ENCODE assay signal across 21 cellular contexts in genomic region chr1:28571911-28572310, GRCh38. TPM values are rescaled to one million over a fixed set of nuclear protein-coding genes. Genes with fewer than 3 reads are reported as not detected.
DNase-seq lines count a peak whose midpoint lies in the region; ATAC-seq and TF ChIP-seq lines count a peak whose summit lies in the region.
"Had no signal": no experiment of that assay in that cellular context is flagged by ENCODE, and none has a peak within 500 bp of the region (broad histone marks: within the 10 kb centered on the region; RNA-seq: fewer than 3 reads in every experiment).

No MANE protein-coding gene starts in this region.

- H3K27me3 ChIP-seq in RWPE2 (ENCODE audit: insufficient read depth, poor library complexity, severe bottlenecking) (no peaks in the 10 kb centered on the region), osteoblast (ENCODE audit: insufficient read depth, low read length) (no peaks in the 10 kb centered on the region)
- H3K27me3 ChIP-seq: BLaER1 had no signal

- peaks cover 27% of the 10 kb centered on the region for H3K36me3 Mint-ChIP-seq in T-helper 1 cell treated with Interleukin-12 subunit alpha and Interleukin-12 subunit beta and Interleukin-4 antibody, amounts not matched to agents 30 μg/mL and 1 μg/mL, for 36 hours (ENCODE audit: low read depth)
- H3K36me3 Mint-ChIP-seq in HFFc6 (ENCODE audit: low read depth): peaks cover 20% of the 10 kb centered on the region

- peak overlapping the region; percentile 34 for H3K27ac Mint-ChIP-seq in T-helper 1 cell treated with Interleukin-12 subunit alpha and Interleukin-12 subunit beta and Interleukin-4 antibody, amounts not matched to agents 30 μg/mL and 1 μg/mL, for 36 hours
- H3K27ac Mint-ChIP-seq in HFFc6: peak overlapping the region; percentile 24; the same call in 1 of the 2 replicates
- H3K27ac Mint-ChIP-seq: B cell; CD8-positive, alpha-beta T cell had no signal

- no peaks in the 10 kb centered on the region for H3K9me3 Mint-ChIP-seq in T-helper 1 cell treated with Interleukin-12 subunit alpha and Interleukin-12 subunit beta and Interleukin-4 antibody, amounts not matched to agents 30 μg/mL and 1 μg/mL, for 36 hours
- H3K9me3 Mint-ChIP-seq in HFFc6: no peaks in the 10 kb centered on the region
- H3K9me3 Mint-ChIP-seq: CD8-positive, alpha-beta T cell had no signal

- H4K20me1 ChIP-seq in osteoblast (ENCODE audit: insufficient read depth, low read length): no peaks in the 10 kb centered on the region
- H4K20me1 ChIP-seq: BLaER1 had no signal

- CTCF ChIA-PET in GM10248 (lab: Yijun Ruan, JAX): interaction anchor here (1.1 to 1.2 kb wide), 2 partner anchors 8 to 10 kb away, joined by 3 to 6 read pairs; no protein-coding TSS in a partner anchor

- no peak for ATAC-seq in RWPE2 (ENCODE audit: low read depth)
- ATAC-seq: CD8-positive, alpha-beta T cell had no signal

- no peaks in the 10 kb centered on the region for H3K9me3 ChIP-seq in RWPE2 (ENCODE audit: severe bottlenecking)
- H3K9me3 ChIP-seq in osteoblast (ENCODE audit: low read depth, low read length): no peaks in the 10 kb centered on the region
- H3K9me3 ChIP-seq: BLaER1, Caco-2 had no signal

- no peak for TF ChIP-seq POLR2A in lower leg skin (IDR thresholded peaks at IDR 0.05)

- H3K79me2 ChIP-seq in osteoblast (ENCODE audit: insufficient read depth, low read length): no peaks in the 10 kb centered on the region

- H3K36me3 ChIP-seq in RWPE2 (ENCODE audit: low read depth) (peaks cover 71% of the 10 kb centered on the region), osteoblast (ENCODE audit: insufficient read depth, low read length) (peaks cover 38% of the 10 kb centered on the region)

- peaks cover 15% of the 10 kb centered on the region for H3K4me1 ChIP-seq in RWPE2 (ENCODE audit: insufficient read depth, poor library complexity, severe bottlenecking)
- H3K4me1 ChIP-seq in osteoblast (ENCODE audit: insufficient read depth, low read length): no peaks in the 10 kb centered on the region
- H3K4me1 ChIP-seq: BLaER1, Caco-2 had no signal

- no peak overlapping the region for H2AFZ ChIP-seq in osteoblast (ENCODE audit: low read length)

- no peak for DNase-seq in T-helper 1 cell
- no peak for DNase-seq in HFFc6
- no peak for DNase-seq in RWPE2 (ENCODE audit: low spot score)
- peak; percentile 37 for DNase-seq in osteoblast (ENCODE audit: insufficient read length, low spot score, missing footprints)
- no peak for DNase-seq in lower leg skin (ENCODE audit: low spot score in 2 of 2)
- no peak for DNase-seq in DMS153 treated with DMSO at 0.1 percent for 48 hours (lab: John Stamatoyannopoulos, UW; ENCODE audit: unreplicated experiment)
- no peak for DNase-seq in GM10248 (ENCODE audit: extremely low spot score)
- DNase-seq: Caco-2; CD4-positive, CD25-positive, alpha-beta regulatory T cell; CD8-positive, alpha-beta T cell; DMS153; DMS79; EL; GDM1; GOT3; HCEC 1CT had no signal

- H3K4me3 ChIP-seq in RWPE2 (ENCODE audit: severe bottlenecking): no peak overlapping the region
- no peak overlapping the region for H3K4me3 ChIP-seq in osteoblast (ENCODE audit: insufficient read depth, low read length)
- H3K4me3 ChIP-seq in lower leg skin (ENCODE audit: low read depth, poor library complexity, severe bottlenecking): no peak overlapping the region
- H3K4me3 ChIP-seq: BLaER1 had no signal

- peaks cover 5% of the 10 kb centered on the region for H3K4me1 Mint-ChIP-seq in T-helper 1 cell treated with Interleukin-12 subunit alpha and Interleukin-12 subunit beta and Interleukin-4 antibody, amounts not matched to agents 30 μg/mL and 1 μg/mL, for 36 hours (ENCODE audit: low read depth)
- no peaks in the 10 kb centered on the region for H3K4me1 Mint-ChIP-seq in HFFc6 (ENCODE audit: low read depth)
- H3K4me1 Mint-ChIP-seq: B cell had no signal

- no peak overlapping the region for H3K4me3 Mint-ChIP-seq in T-helper 1 cell treated with Interleukin-12 subunit alpha and Interleukin-12 subunit beta and Interleukin-4 antibody, amounts not matched to agents 30 μg/mL and 1 μg/mL, for 36 hours
- no peak overlapping the region for H3K4me3 Mint-ChIP-seq in HFFc6
- H3K4me3 Mint-ChIP-seq: B cell; CD4-positive, CD25-positive, alpha-beta regulatory T cell; CD8-positive, alpha-beta T cell had no signal

- POLR2A ChIA-PET in GM10248 (lab: Yijun Ruan, JAX): interaction anchor here (4.8 kb wide), 1 partner anchor 8 kb away, joined by 45 read pairs; no protein-coding TSS in a partner anchor

- H3K27ac ChIP-seq in RWPE2 (ENCODE audit: poor library complexity, severe bottlenecking) (peak overlapping the region; percentile 43), osteoblast (ENCODE audit: low read depth, low read length) (no peak overlapping the region)
- H3K27ac ChIP-seq: 22Rv1, BLaER1, C4-2B had no signal

- intact Hi-C loops in lower leg skin (cut with DNase I; ENCODE audit: low total_unique reads): no loop called here

- TF ChIP-seq CTCF in HFFc6 (IDR thresholded peaks at IDR 0.05): no peak
- TF ChIP-seq CTCF in RWPE2 (IDR thresholded peaks at IDR 0.05; ENCODE audit: poor library complexity, severe bottlenecking): no peak
- TF ChIP-seq CTCF in osteoblast (IDR thresholded peaks at IDR 0.05; ENCODE audit: extremely low read depth, low read depth, low read length): no peak
- TF ChIP-seq CTCF in lower leg skin (IDR thresholded peaks at IDR 0.05): no peak
- no peak for TF ChIP-seq CTCF in GM10248 (IDR thresholded peaks at IDR 0.05; ENCODE audit: control extremely low read depth, extremely low read depth, low read depth, missing control alignments)

- H3K27me3 Mint-ChIP-seq in T-helper 1 cell treated with Interleukin-12 subunit alpha and Interleukin-12 subunit beta and Interleukin-4 antibody, amounts not matched to agents 30 μg/mL and 1 μg/mL, for 36 hours (ENCODE audit: low read depth): no peaks in the 10 kb centered on the region
- no peaks in the 10 kb centered on the region; the same call in 1 of the 2 replicates for H3K27me3 Mint-ChIP-seq in HFFc6 (ENCODE audit: insufficient read depth)
- H3K27me3 Mint-ChIP-seq: B cell; CD4-positive, CD25-positive, alpha-beta regulatory T cell had no signal

- WGBS in lower leg skin, 2 donors: 87 to 89% methylated on average over 4 of the region's 4 CpGs

- H3K4me2 ChIP-seq in osteoblast (ENCODE audit: insufficient read depth, low read length): no peak overlapping the region
- H3K4me2 ChIP-seq: BLaER1 had no signal

RNA-seq across cellular contexts. Expression of gene TRNAU1AP, which starts 19.0 kb away (rescaled TPM):
- total RNA-seq in HFFc6 (2021; fragmentation: NEBNext Ultra II Directional; extraction: Animal tissue kit (Norgen Biotek cat#: 25700)): 10 to 100 TPM; 20.9 to 33.0 (median 28.2) TPM
- total RNA-seq in osteoblast (23.2 and 28.3 TPM in 2 replicates), lower leg skin (10 to 100 TPM; 11.8 to 24.9 (median 19.3) TPM)

RNA-seq across cellular contexts. Expression of gene RAB42, which starts 20.2 kb away (rescaled TPM):
- total RNA-seq in HFFc6 (2021; fragmentation: NEBNext Ultra II Directional; extraction: Animal tissue kit (Norgen Biotek cat#: 25700)): under 1 TPM in 3 of 6 experiments, not detected in 3; 0.19 to 0.53 (median 0.20) TPM
- total RNA-seq in osteoblast: 5.0 and 5.1 TPM in 2 replicates
- 1 to 10 TPM in 1 of 4 donors, not detected in 3; 1.0 TPM for total RNA-seq in lower leg skin
- total RNA-seq: B cell; CD4-positive, CD25-positive, alpha-beta regulatory T cell; CD8-positive, alpha-beta T cell had no signal
